In the genomic region with DNA sequence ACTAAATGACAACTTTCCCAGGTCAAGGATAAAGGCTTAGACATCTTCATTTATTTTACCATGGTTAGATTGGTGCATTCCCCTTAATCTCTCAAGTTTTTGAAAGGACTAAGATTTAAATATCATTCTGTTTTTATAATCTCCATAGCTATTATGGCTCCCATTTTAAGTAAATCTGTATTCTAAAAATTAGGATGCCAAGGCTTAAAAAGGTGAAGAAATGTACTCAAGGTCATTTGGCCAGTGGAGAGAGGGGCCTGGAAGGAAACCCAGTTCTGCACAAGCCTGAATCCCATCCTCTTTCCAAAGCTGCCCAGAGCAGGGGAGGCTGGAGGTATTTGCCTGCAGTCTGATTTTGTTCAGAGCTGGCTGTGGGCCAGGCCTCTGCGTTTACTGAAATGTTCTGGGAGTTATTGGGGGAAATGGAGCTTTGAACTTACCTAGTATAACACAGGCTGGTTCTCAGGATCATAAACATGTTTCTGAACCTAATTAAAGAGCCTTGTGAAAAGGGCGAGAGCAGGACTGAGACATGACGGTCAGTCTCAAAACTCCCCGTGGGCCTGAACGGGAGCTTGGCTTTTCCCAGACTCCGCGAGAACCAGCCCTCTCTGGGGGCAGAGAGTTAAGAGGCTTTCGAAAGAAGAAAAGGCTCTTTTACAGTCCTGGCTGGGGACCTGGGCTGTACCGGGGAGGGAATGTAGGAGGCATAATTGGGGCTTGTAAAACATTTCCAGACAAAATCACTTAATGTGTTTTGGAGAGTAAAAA, we compare ENCODE assay signal across 13 cellular contexts.
A peak's percentile ranks its signal among the peaks of the same experiment; 100 is the strongest.
DNase-seq lines count a peak whose midpoint lies in the region; ATAC-seq and TF ChIP-seq lines count a peak whose summit lies in the region.
"Had no signal": no experiment of that assay in that cellular context is flagged by ENCODE, and none has a peak within 500 bp of the region (broad histone marks: within the 10 kb centered on the region; RNA-seq: fewer than 3 reads in every experiment).

No MANE protein-coding gene starts in this region.

- no peaks in the 10 kb centered on the region for H3K9me3 Mint-ChIP-seq in immature natural killer cell
- H3K9me3 Mint-ChIP-seq: activated T-helper 17 cell treated with anti-CD3 and anti-CD28 coated beads, Interleukin-2, amount 50 U/mL, for 72 hours had no signal

- H3K36me3 ChIP-seq in SJCRH30 (no peaks in the 10 kb centered on the region), heart left ventricle (no peaks in the 10 kb centered on the region)
- H3K36me3 ChIP-seq: heart right ventricle had no signal

- peak; percentile 55 for DNase-seq in DMS79 treated with DMSO at 0.1 percent for 48 hours (lab: John Stamatoyannopoulos, UW)
- DNase-seq in SJCRH30: peak; percentile 58 to 73
- DNase-seq in heart left ventricle: no peak
- peak; percentile 28 for DNase-seq in omental fat pad (ENCODE audit: low spot score)
- DNase-seq in immature natural killer cell: no peak
- DNase-seq: activated CD8-positive, alpha-beta T cell treated with anti-CD3 and anti-CD28 coated beads for 36 hours; heart right ventricle; NCI-H146 had no signal

- H3K4me1 ChIP-seq in SJCRH30 (peaks cover 28% of the 10 kb centered on the region), heart left ventricle (peaks cover 0 to 7% (median 0%) of the 10 kb centered on the region in 12 donors)

- peaks cover 2 to 6% (median 2%) of the 10 kb centered on the region in 3 donors for H3K27me3 Mint-ChIP-seq in immature natural killer cell (ENCODE audit: low read depth in 3 of 3)

- H3K4me1 Mint-ChIP-seq in immature natural killer cell: no peaks in the 10 kb centered on the region
- H3K4me1 Mint-ChIP-seq: activated T-helper 17 cell treated with anti-CD3 and anti-CD28 coated beads, Interleukin-2, amount 50 U/mL, for 72 hours had no signal

- ATAC-seq in heart left ventricle (peak in 3 of 4 donors; percentile 26 to 46 (median 38)), omental fat pad (ENCODE audit: low FRiP score) (no peak), GM19463 (IDR thresholded peaks at IDR 0.05; ENCODE audit: unreplicated experiment) (no peak), GM21717 (IDR thresholded peaks at IDR 0.05; ENCODE audit: unreplicated experiment) (no peak), GM18870 (IDR thresholded peaks at IDR 0.05; ENCODE audit: unreplicated experiment) (no peak)
- ATAC-seq: activated CD8-positive, alpha-beta T cell treated with anti-CD3 and anti-CD28 coated beads for 36 hours; activated T-helper 17 cell treated with anti-CD3 and anti-CD28 coated beads, Interleukin-2, amount 50 U/mL, for 72 hours; esophagus mucosa had no signal

- no peak for TF ChIP-seq POLR2A in heart left ventricle (IDR thresholded peaks at IDR 0.05)

- H3K27ac ChIP-seq in SJCRH30 (no peak overlapping the region), heart left ventricle (no peak overlapping the region)
- H3K27ac ChIP-seq: heart right ventricle had no signal

- H3K36me3 Mint-ChIP-seq in immature natural killer cell: no peaks in the 10 kb centered on the region

- peak overlapping the region; percentile 40 for H3K4me3 ChIP-seq in SJCRH30
- no peak overlapping the region for H3K4me3 ChIP-seq in heart left ventricle

- intact Hi-C loops in heart left ventricle (cut with DNase I): no loop called here

- TF ChIP-seq CTCF in heart left ventricle (IDR thresholded peaks at IDR 0.05) (no peak), omental fat pad (IDR thresholded peaks at IDR 0.05) (no peak)

- H3K4me3 Mint-ChIP-seq in immature natural killer cell: no peak overlapping the region
- H3K4me3 Mint-ChIP-seq: activated CD8-positive, alpha-beta T cell treated with anti-CD3 and anti-CD28 coated beads for 36 hours; activated T-helper 17 cell treated with anti-CD3 and anti-CD28 coated beads, Interleukin-2, amount 50 U/mL, for 72 hours had no signal

- WGBS in heart left ventricle, 4 donors: 50 to 74% (median 58%) methylated on average over 9 of the region's 9 CpGs

- no peak overlapping the region for H3K27ac Mint-ChIP-seq in immature natural killer cell
- H3K27ac Mint-ChIP-seq: activated CD8-positive, alpha-beta T cell treated with anti-CD3 and anti-CD28 coated beads for 36 hours; activated T-helper 17 cell treated with anti-CD3 and anti-CD28 coated beads, Interleukin-2, amount 50 U/mL, for 72 hours had no signal

- no peaks in the 10 kb centered on the region for H3K27me3 ChIP-seq in SJCRH30
- H3K27me3 ChIP-seq in heart left ventricle: peaks cover 0 to 5% (median 0%) of the 10 kb centered on the region in 9 donors
- H3K27me3 ChIP-seq: heart right ventricle had no signal

- H3K9me3 ChIP-seq in SJCRH30 (replicated peaks) (no peaks in the 10 kb centered on the region; the same call in 1 of the 2 replicates), heart left ventricle (peaks cover 0 to 2% (median 0%) of the 10 kb centered on the region in 12 donors)
- H3K9me3 ChIP-seq: heart right ventricle had no signal

Comparison
In these comparisons a context has a peak if more than half of its experiments do, and no peak if none do; other contexts are left out.
1. DNase-seq: peak in DMS79 treated with DMSO at 0.1 percent for 48 hours (single experiment), SJCRH30 (2 of 2) and omental fat pad (single experiment); none in heart left ventricle (0 of 5) and immature natural killer cell (0 of 3).
2. ATAC-seq: peak in heart left ventricle (3 of 4); none in omental fat pad (single experiment), GM19463 (single experiment), GM21717 (single experiment) and GM18870 (single experiment).